8 cellular contexts compared by ENCODE assay signal in the genomic region with DNA sequence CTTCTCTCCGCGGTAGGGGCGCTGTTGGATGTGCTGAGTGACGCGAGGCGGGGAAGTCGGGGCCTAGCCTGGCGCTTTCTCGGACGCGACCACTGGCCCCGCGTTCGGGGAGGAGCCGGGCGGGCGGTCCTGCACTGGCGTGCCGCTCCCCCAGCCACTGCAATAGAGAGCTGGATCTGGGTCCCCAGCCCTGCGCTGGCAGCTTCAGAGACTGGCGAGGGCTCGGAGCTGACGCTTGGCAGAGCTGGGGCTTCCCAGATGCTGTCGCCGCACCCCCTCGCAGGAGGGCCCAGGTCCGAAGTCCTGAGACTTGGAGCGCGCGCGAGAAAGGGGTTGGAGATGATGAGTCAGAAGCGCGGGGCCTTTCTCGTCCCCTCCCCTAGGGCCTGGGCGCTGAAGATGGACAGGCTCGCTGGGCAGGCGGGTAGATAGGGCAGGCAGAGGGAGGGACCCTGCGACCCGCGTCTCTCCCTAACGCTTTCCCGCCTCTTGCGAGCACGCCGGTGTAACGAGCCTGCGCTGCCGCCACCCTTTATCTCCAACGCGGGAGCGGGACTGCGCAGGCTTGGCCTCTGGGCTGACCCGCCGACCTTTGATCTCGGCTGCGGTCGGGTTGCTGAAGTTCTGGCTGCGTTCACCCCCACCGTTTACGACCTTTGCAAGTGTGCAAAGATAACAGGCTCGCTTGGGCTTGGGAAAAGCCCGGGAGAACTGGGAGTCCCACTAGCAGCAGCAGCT. TPM values are rescaled to one million over a fixed set of nuclear protein-coding genes. Genes with fewer than 3 reads are reported as not detected.
DNase-seq lines count a peak whose midpoint lies in the region; ATAC-seq and TF ChIP-seq lines count a peak whose summit lies in the region.

No MANE protein-coding gene starts in this region.

- H3K36me3 ChIP-seq in BJ (ENCODE audit: control insufficient read depth, insufficient read depth, low read length), result no peaks in the 10 kb centered on the region

- peak; percentile 93 for ATAC-seq in HG03439 (IDR thresholded peaks at IDR 0.05; ENCODE audit: unreplicated experiment)
- peak; percentile 88 for ATAC-seq in activated CD4-positive, alpha-beta T cell treated with anti-CD3 and anti-CD28 coated beads for 36 hours

- H3K9me3 Mint-ChIP-seq in activated CD4-positive, alpha-beta T cell treated with anti-CD3 and anti-CD28 coated beads for 36 hours (ENCODE audit: low read depth), result no peaks in the 10 kb centered on the region

- no peaks in the 10 kb centered on the region for H3K36me3 Mint-ChIP-seq in activated CD4-positive, alpha-beta T cell treated with anti-CD3 and anti-CD28 coated beads for 36 hours (ENCODE audit: low read depth)

- intact Hi-C loops in activated CD4-positive, alpha-beta T cell treated with anti-CD3 and anti-CD28 coated beads for 36 hours (cut with DNase I, micrococcal nuclease), result loop anchor here (1.0 to 5.0 kb wide), 14 partner anchors 12 to 761 kb away; a partner anchor contains a TSS

- H3K4me3 ChIP-seq in BJ (ENCODE audit: low read depth, low read length), result peak overlapping the region; percentile 69
- peak overlapping the region; percentile 85 for H3K4me3 ChIP-seq in choroid plexus epithelial cell (ENCODE audit: low read depth, low read length)

- POLR2A ChIA-PET in BJ (lab: Charles Lee), result interaction anchor here (0.7 kb wide), 1 partner anchor 129 kb away, joined by 4 read pairs; no protein-coding TSS in a partner anchor
- POLR2A ChIA-PET in activated CD4-positive, alpha-beta T cell treated with anti-CD3 and anti-CD28 coated beads for 36 hours (lab: Charles Lee), result interaction anchor here (0.5 to 1.6 kb wide), 5 partner anchors 12 to 352 kb away, joined by 3 to 14 read pairs (median 3); a partner anchor contains a TSS

- DNase-seq in BJ (ENCODE audit: low read depth) (peak; percentile 67), GM19238 (ENCODE audit: insufficient read length, low spot score) (peak; percentile 97), NCI-H510A (lab: John Stamatoyannopoulos, UW) (peak; percentile 95), choroid plexus epithelial cell (ENCODE audit: low read depth) (peak; percentile 98), kidney tubule cell (ENCODE audit: low spot score) (peak; percentile 95)
- peak; percentile 97 for DNase-seq in activated CD4-positive, alpha-beta T cell treated with anti-CD3 and anti-CD28 coated beads for 36 hours
- DNase-seq in stimulated activated CD4-positive, alpha-beta T cell treated with anti-CD3 and anti-CD28 coated beads, Interleukin-1b, Interleukin-23, amount 100 ng/mL, for 1 hour (ENCODE audit: low read depth in 2 of 2), result peak; percentile 81 to 82

- peaks cover 38% of the 10 kb centered on the region for H3K4me1 Mint-ChIP-seq in activated CD4-positive, alpha-beta T cell treated with anti-CD3 and anti-CD28 coated beads for 36 hours

- H3K4me3 Mint-ChIP-seq in activated CD4-positive, alpha-beta T cell treated with anti-CD3 and anti-CD28 coated beads for 36 hours, result peak overlapping the region; percentile 83

- H3K27ac Mint-ChIP-seq in activated CD4-positive, alpha-beta T cell treated with anti-CD3 and anti-CD28 coated beads for 36 hours, result peak overlapping the region; percentile 98

- TF ChIP-seq CTCF in BJ (IDR thresholded peaks at IDR 0.05; ENCODE audit: insufficient read depth, low read depth, low read length) (peak; percentile 89), choroid plexus epithelial cell (conservative IDR thresholded peaks at IDR 0.05; ENCODE audit: low read depth, low read length) (peak; percentile 82)

- H3K27me3 Mint-ChIP-seq in activated CD4-positive, alpha-beta T cell treated with anti-CD3 and anti-CD28 coated beads for 36 hours, result no peaks in the 10 kb centered on the region

- H3K27me3 ChIP-seq in BJ (ENCODE audit: control insufficient read depth, insufficient read depth, low read length), result 0 out of 2 replicates have a peak, but pooled peaks cover 1% of the 10 kb centered on the region

- CTCF ChIA-PET in BJ (lab: Yijun Ruan, JAX), result interaction anchor here (0.7 to 14.7 kb wide), 31 partner anchors 9 to 245 kb away, joined by 3 to 233 read pairs (median 5); a partner anchor contains a TSS
- CTCF ChIA-PET in activated CD4-positive, alpha-beta T cell treated with anti-CD3 and anti-CD28 coated beads for 36 hours (lab: Charles Lee), result interaction anchor here (0.5 to 6.1 kb wide), 36 partner anchors 8 to 1585 kb away, joined by 3 to 111 read pairs (median 5); a partner anchor contains a TSS

RNA-seq across cellular contexts. Expression of a gene that starts 3.0 kb away (rescaled TPM):
- polyA plus RNA-seq in BJ (2011; rRNA removed), result 0.55 and 0.75 TPM in 2 replicates
- 0.14 TPM in 1 of 2 replicates, not detected in the other for polyA minus RNA-seq in BJ (2011; rRNA and poly(A)+ RNA removed)
- total RNA-seq in activated CD4-positive, alpha-beta T cell treated with anti-CD3 and anti-CD28 coated beads for 36 hours, result under 1 TPM in 1 of 2 experiments, not detected in 1; 0.44 TPM

RNA-seq across cellular contexts. Expression of a gene that starts 5.4 kb away (rescaled TPM):
- 10.5 and 12.2 TPM in 2 replicates for polyA plus RNA-seq in BJ (2011; rRNA removed)
- polyA minus RNA-seq in BJ (2011; rRNA and poly(A)+ RNA removed), result 3.9 and 6.1 TPM in 2 replicates
- 10 to 100 TPM in 1 of 2 experiments, 1 to 10 TPM in 1; 9.6 to 10.8 TPM for total RNA-seq in activated CD4-positive, alpha-beta T cell treated with anti-CD3 and anti-CD28 coated beads for 36 hours

RNA-seq across cellular contexts. Expression of a gene that starts 33.8 kb away (rescaled TPM):
- 40.4 and 62.7 TPM in 2 replicates for polyA plus RNA-seq in BJ (2011; rRNA removed)
- polyA minus RNA-seq in BJ (2011; rRNA and poly(A)+ RNA removed), result 38.1 and 59.2 TPM in 2 replicates
- total RNA-seq in activated CD4-positive, alpha-beta T cell treated with anti-CD3 and anti-CD28 coated beads for 36 hours, result under 1 TPM; 0.05 to 0.09 TPM

RNA-seq across cellular contexts. Expression of a gene that starts 46.3 kb away (rescaled TPM):
- not detected in 2 replicates for polyA plus RNA-seq in BJ (2011; rRNA removed)
- polyA minus RNA-seq in BJ (2011; rRNA and poly(A)+ RNA removed), result not detected in 2 replicates
- total RNA-seq in activated CD4-positive, alpha-beta T cell treated with anti-CD3 and anti-CD28 coated beads for 36 hours, result not detected

RNA-seq across cellular contexts. Expression of a gene that starts 52.0 kb away (rescaled TPM):
- not detected in 2 replicates for polyA plus RNA-seq in BJ (2011; rRNA removed)
- not detected in 2 replicates for polyA minus RNA-seq in BJ (2011; rRNA and poly(A)+ RNA removed)
- under 1 TPM in 1 of 2 experiments, not detected in 1; 0.02 TPM for total RNA-seq in activated CD4-positive, alpha-beta T cell treated with anti-CD3 and anti-CD28 coated beads for 36 hours

Comparison
In these comparisons a context has a peak if more than half of its experiments do, and no peak if none do; other contexts are left out.
1. Peak in every context shown above with its lines: DNase-seq, ATAC-seq and H3K4me3 ChIP-seq.